Comparison of ENCODE assay signal across 8 cellular contexts in genomic region chr20:33933469-33933909, GRCh38.
DNase-seq lines count a peak whose midpoint lies in the region; ATAC-seq and TF ChIP-seq lines count a peak whose summit lies in the region.

No MANE protein-coding gene starts in this region.

- DNase-seq in DMS53 treated with DMSO at 0.1 percent for 48 hours (lab: John Stamatoyannopoulos, UW; ENCODE audit: unreplicated experiment) (peak; percentile 16), MG63 (peak; percentile 57), UCSD-AML1 (lab: John Stamatoyannopoulos, UW; ENCODE audit: unreplicated experiment) (peak; percentile 60), cardiac fibroblast (ENCODE audit: low read depth in 2 of 2) (peak; percentile 76 to 80), iris pigment epithelial cell (ENCODE audit: low read depth) (peak; percentile 57)
- DNase-seq in stimulated activated CD4-positive, alpha-beta T cell treated with anti-CD3 and anti-CD28 coated beads, Interleukin-2, amount 100 ng/mL, for 24 hours = peak; percentile 54 to 56

- no peaks in the 10 kb centered on the region for H3K36me3 ChIP-seq in MG63

- TF ChIP-seq POLR2A in GM18505 (IDR thresholded peaks at IDR 0.05; ENCODE audit: borderline replicate concordance, extremely low read depth, insufficient read depth, insufficient read length) = no peak

- ATAC-seq in GM18505 (IDR thresholded peaks at IDR 0.05; ENCODE audit: unreplicated experiment) = no peak
- ATAC-seq in HG03571 (IDR thresholded peaks at IDR 0.05; ENCODE audit: unreplicated experiment) = no peak

- no peaks in the 10 kb centered on the region for H3K9me3 ChIP-seq in MG63

- peak; percentile 56 for TF ChIP-seq CTCF in cardiac fibroblast (IDR thresholded peaks at IDR 0.05; ENCODE audit: low read depth, low read length)

- H3K27me3 ChIP-seq in MG63 = no peaks in the 10 kb centered on the region

- H3K4me3 ChIP-seq in MG63 = no peak overlapping the region
- H3K4me3 ChIP-seq in cardiac fibroblast (replicated peaks in 1 of 2; ENCODE audit: low read depth in 2 of 2, low read length in 2 of 2) = no peak overlapping the region

Comparison
In these comparisons a context has a peak if more than half of its experiments do, and no peak if none do; other contexts are left out.
1. DNase-seq: peak in every context shown above with its lines; median percentile 78 in cardiac fibroblast; 60 in UCSD-AML1; 57 in MG63; 57 in iris pigment epithelial cell; 55 in stimulated activated CD4-positive, alpha-beta T cell treated with anti-CD3 and anti-CD28 coated beads, Interleukin-2, amount 100 ng/mL, for 24 hours; 16 in DMS53 treated with DMSO at 0.1 percent for 48 hours.